In the genomic region with DNA sequence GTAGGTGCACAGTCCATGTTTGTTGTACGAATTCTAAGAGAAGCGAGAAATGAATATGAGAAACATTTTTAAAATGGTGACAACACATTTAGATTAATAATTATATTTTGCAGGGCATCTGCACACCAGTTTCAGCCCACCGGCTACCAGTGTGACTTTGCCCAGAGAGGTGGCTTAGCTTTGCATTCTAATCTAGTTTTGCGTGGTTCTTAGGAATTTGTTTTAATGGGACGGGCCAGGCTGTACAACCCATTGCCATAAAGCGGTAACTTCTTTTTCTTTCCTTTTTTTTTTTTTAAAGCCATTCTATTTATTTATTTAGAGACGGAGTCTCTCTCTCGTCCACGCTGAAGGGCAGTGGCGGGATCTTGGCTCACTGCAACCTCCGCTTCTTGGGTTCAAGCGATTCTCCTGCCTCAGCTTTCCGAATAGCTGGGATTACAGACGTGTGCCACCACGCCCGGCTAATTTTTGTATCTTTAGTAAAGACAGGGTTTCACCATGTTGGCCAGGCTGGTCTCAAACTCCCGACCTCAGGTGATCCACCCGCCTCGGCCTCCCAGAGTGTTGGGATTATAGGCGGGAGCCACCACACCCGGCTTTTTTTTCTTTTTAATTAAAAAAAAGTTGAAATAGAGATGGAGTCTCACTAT, we compare ENCODE assay signal across 9 cellular contexts. TPM values are rescaled to one million over a fixed set of nuclear protein-coding genes. Genes with fewer than 3 reads are reported as not detected.
DNase-seq lines count a peak whose midpoint lies in the region; ATAC-seq and TF ChIP-seq lines count a peak whose summit lies in the region.
"Had no signal": no experiment of that assay in that cellular context is flagged by ENCODE, and none has a peak within 500 bp of the region (broad histone marks: within the 10 kb centered on the region; RNA-seq: fewer than 3 reads in every experiment).

No MANE protein-coding gene starts in this region.

- intact Hi-C loops in gastrocnemius medialis (cut with DNase I; ENCODE audit: low total_unique reads): no loop called here

- H3K27ac ChIP-seq in gastroesophageal sphincter (peak overlapping the region; percentile 91 to 97 (median 94)), gastrocnemius medialis (peak overlapping the region; percentile 83 to 94 (median 90))

- ATAC-seq in gastroesophageal sphincter (no peak), gastrocnemius medialis (no peak), HG03354 (IDR thresholded peaks at IDR 0.05; ENCODE audit: poor library complexity, severe bottlenecking, unreplicated experiment) (no peak), GM18520 (IDR thresholded peaks at IDR 0.05; ENCODE audit: unreplicated experiment) (no peak)

- TF ChIP-seq CTCF in GM12865 (IDR thresholded peaks at IDR 0.05; ENCODE audit: insufficient read depth, low read depth, low read length, missing control alignments): no peak
- no peak for TF ChIP-seq CTCF in WI38 (IDR thresholded peaks at IDR 0.05; ENCODE audit: low read depth, low read length)
- no peak for TF ChIP-seq CTCF in gastroesophageal sphincter (IDR thresholded peaks at IDR 0.05)
- TF ChIP-seq CTCF in gastrocnemius medialis (IDR thresholded peaks at IDR 0.05 in 4 of 5, conservative IDR thresholded peaks at IDR 0.05 in 1 of 5): no peak

- H3K9me3 ChIP-seq in gastroesophageal sphincter: no peaks in the 10 kb centered on the region
- H3K9me3 ChIP-seq in gastrocnemius medialis: no peaks in the 10 kb centered on the region

- no peak for TF ChIP-seq EP300 in gastroesophageal sphincter (IDR thresholded peaks at IDR 0.05)

- H3K4me1 ChIP-seq in gastroesophageal sphincter: peaks cover 8 to 45% (median 18%) of the 10 kb centered on the region in 3 donors
- H3K4me1 ChIP-seq in gastrocnemius medialis: peaks cover 13 to 20% of the 10 kb centered on the region in 2 donors

- TF ChIP-seq POLR2A in gastroesophageal sphincter (IDR thresholded peaks at IDR 0.05) (no peak), gastrocnemius medialis (IDR thresholded peaks at IDR 0.05) (no peak)

- 16 to 56% methylated on average over 6 to 20 of the region's 21 CpGs for WGBS in gastroesophageal sphincter (ENCODE audit: low coverage in 1 of 2), 2 donors

- no peaks in the 10 kb centered on the region for H3K27me3 ChIP-seq in gastroesophageal sphincter
- no peaks in the 10 kb centered on the region for H3K27me3 ChIP-seq in gastrocnemius medialis

- peak overlapping the region; percentile 94 for H3K4me3 ChIP-seq in GM12865 (ENCODE audit: low read depth, low read length)
- peak overlapping the region; percentile 92 for H3K4me3 ChIP-seq in WI38 (ENCODE audit: low read depth, low read length)
- H3K4me3 ChIP-seq in gastroesophageal sphincter: peak overlapping the region; percentile 92 to 93
- peak overlapping the region; percentile 63 to 100 (median 90) for H3K4me3 ChIP-seq in gastrocnemius medialis

- DNase-seq in GM12865 (ENCODE audit: low read depth) (no peak), gastrocnemius medialis (no peak), MV-4-11 (lab: John Stamatoyannopoulos, UW) (no peak)
- DNase-seq in effector CD8-positive, alpha-beta T cell (lab: John Stamatoyannopoulos, UW): no peak

- H3K36me3 ChIP-seq in gastroesophageal sphincter: peaks cover 0 to 15% of the 10 kb centered on the region in 2 donors
- H3K36me3 ChIP-seq in gastrocnemius medialis: no peaks in the 10 kb centered on the region

- in situ Hi-C loops in gastrocnemius medialis (cut with MboI; ENCODE audit: low sequenced_read_pairs in 4 of 4): no loop called here

RNA-seq across cellular contexts. Expression of a gene that starts 0.8 kb away (rescaled TPM):
- total RNA-seq in gastroesophageal sphincter (10 to 100 TPM; 28.2 to 53.0 (median 44.6) TPM), gastrocnemius medialis (10 to 100 TPM in 1 of 4 donors, 1 to 10 TPM in 3; 6.6 to 11.8 (median 7.5) TPM)

RNA-seq across cellular contexts. Expression of a gene that starts 28.7 kb away (rescaled TPM):
- not detected for total RNA-seq in gastroesophageal sphincter
- not detected for total RNA-seq in gastrocnemius medialis
- total RNA-seq: H4 had no signal

RNA-seq across cellular contexts. Expression of a gene that starts 55.7 kb away (rescaled TPM):
- 10 to 100 TPM; 30.6 to 54.7 (median 45.0) TPM for total RNA-seq in gastroesophageal sphincter
- total RNA-seq in gastrocnemius medialis: 1 to 10 TPM; 1.0 to 2.3 (median 1.8) TPM

Comparison
In these comparisons a context has a peak if more than half of its experiments do, and no peak if none do; other contexts are left out.
1. RNA of a gene that starts 55.7 kb away (total RNA-seq): 30.6 to 54.7 TPM in gastroesophageal sphincter; 1.0 to 2.3 TPM in gastrocnemius medialis; every median in the first group is over 4 times any median in the second.
2. Peak in every context shown above with its lines, with median percentiles within 50 percentile points of each other: H3K4me3 ChIP-seq.